8 cellular contexts compared by ENCODE assay signal in genomic region chr13:97223711-97224461, GRCh38. TPM values are rescaled to one million over a fixed set of nuclear protein-coding genes. Genes with fewer than 3 reads are reported as not detected.
A peak's percentile ranks its signal among the peaks of the same experiment; 100 is the strongest.
DNase-seq lines count a peak whose midpoint lies in the region; ATAC-seq and TF ChIP-seq lines count a peak whose summit lies in the region.

No MANE protein-coding gene starts in this region.

- ATAC-seq in left ventricle myocardium superior (peak; percentile 66), HG03442 (IDR thresholded peaks at IDR 0.05; ENCODE audit: unreplicated experiment) (no peak)

- under 1% methylated on average over 9 of the region's 9 CpGs for WGBS in prostate gland

- H3K9me3 ChIP-seq in prostate gland, result no peaks in the 10 kb centered on the region

- no peak for TF ChIP-seq CTCF in HFFc6 (IDR thresholded peaks at IDR 0.05)
- TF ChIP-seq CTCF in prostate gland (IDR thresholded peaks at IDR 0.05), result no peak

- peaks cover 42% of the 10 kb centered on the region for H3K36me3 Mint-ChIP-seq in HFFc6 (ENCODE audit: low read depth)

- H3K4me3 ChIP-seq in prostate gland, result peak overlapping the region; percentile 35 to 45

- H3K4me3 Mint-ChIP-seq in HFFc6, result peak overlapping the region; percentile 99

- peak overlapping the region; percentile 85 for H3K27ac ChIP-seq in prostate gland

- peaks cover 4% of the 10 kb centered on the region for H3K4me1 ChIP-seq in prostate gland (replicated peaks)

- H3K36me3 ChIP-seq in prostate gland, result no peaks in the 10 kb centered on the region

- H3K9me3 Mint-ChIP-seq in HFFc6, result no peaks in the 10 kb centered on the region

- peak overlapping the region; percentile 93 for H3K27ac Mint-ChIP-seq in HFFc6

- DNase-seq in EH (ENCODE audit: low read depth) (peak; percentile 95), HFFc6 (peak; percentile 84), NOMO-1 treated with DMSO at 0.1 percent for 48 hours (lab: John Stamatoyannopoulos, UW; ENCODE audit: unreplicated experiment) (peak; percentile 73), amniotic stem cell (lab: John Stamatoyannopoulos, UW) (peak; percentile 78), left ventricle myocardium superior (peak; percentile 46), prostate gland (ENCODE audit: low spot score) (peak; percentile 80), iPS-NIHi7 (ENCODE audit: extremely low spot score) (no peak)

- intact Hi-C loops in left ventricle myocardium superior (cut with micrococcal nuclease), result loop anchor here (5.0 kb wide), 1 partner anchor 118 kb away; no protein-coding TSS in a partner anchor
- intact Hi-C loops in prostate gland (cut with DNase I), result loop anchor here (2.0 to 10.0 kb wide), 5 partner anchors 61 to 993 kb away; partner anchors contain the start of gene RAP2A

- no peaks in the 10 kb centered on the region for H3K27me3 ChIP-seq in prostate gland (replicated peaks; ENCODE audit: insufficient read depth)

- H3K27me3 Mint-ChIP-seq in HFFc6 (ENCODE audit: insufficient read depth), result no peaks in the 10 kb centered on the region; the same call in 1 of the 2 replicates

- TF ChIP-seq POLR2A in prostate gland (IDR thresholded peaks at IDR 0.05), result peak; percentile 54

- peaks cover 60% of the 10 kb centered on the region for H3K4me1 Mint-ChIP-seq in HFFc6 (ENCODE audit: low read depth)

RNA-seq across cellular contexts. Expression of gene MBNL2, which starts 1.8 kb away (rescaled TPM):
- total RNA-seq in HFFc6 (2021; fragmentation: NEBNext Ultra II Directional; extraction: Animal tissue kit (Norgen Biotek cat#: 25700)), result 100 to 1,000 TPM in 3 of 6 experiments, 10 to 100 TPM in 3; 78.5 to 138 (median 99.8) TPM
- total RNA-seq in left ventricle myocardium superior (66.7 TPM), prostate gland (10 to 100 TPM; 59.1 to 85.7 TPM)
